ENCODE assay signal across 1 cellular context in the genomic region with DNA sequence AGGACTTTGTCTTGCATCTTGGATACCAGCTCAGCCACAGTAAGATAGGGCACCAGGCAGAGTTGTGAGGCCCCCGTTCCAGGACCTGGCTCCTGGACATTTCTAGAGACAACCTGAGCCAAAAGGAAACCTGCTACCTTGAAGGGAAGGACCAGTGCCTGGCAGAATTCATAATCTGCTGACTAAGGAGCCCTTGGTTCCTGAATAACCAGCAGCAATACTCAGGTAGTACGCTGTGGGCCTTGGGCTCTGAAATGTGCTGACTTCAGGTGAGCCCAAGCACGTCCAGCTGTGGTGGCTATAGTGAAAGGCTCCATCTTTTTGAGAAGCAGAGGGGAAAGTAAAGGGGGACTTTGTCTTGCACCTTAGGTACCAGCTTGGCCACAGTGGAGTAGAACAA.
TF ChIP-seq lines count a peak whose summit lies in the region.

No MANE protein-coding gene starts in this region.

TF ChIP-seq in H1, 55 proteins besides CTCF, POLR2A, EP300 and RAD21:
- TF ChIP-seq SUZ12 (IDR thresholded peaks at IDR 0.05; ENCODE audit: low read length) (no peak), HDAC2 (IDR thresholded peaks at IDR 0.05; ENCODE audit: borderline replicate concordance in 1 of 2, low read depth in 2 of 2, low read length in 2 of 2) (no peak), CBX8 (IDR thresholded peaks at IDR 0.05; ENCODE audit: borderline replicate concordance, low read depth, low read length) (no peak), GABPA (IDR thresholded peaks at IDR 0.05; ENCODE audit: borderline replicate concordance, insufficient read depth, low read length) (no peak), HDAC6 (IDR thresholded peaks at IDR 0.05; ENCODE audit: low read depth, low read length) (no peak), KDM1A (IDR thresholded peaks at IDR 0.05; ENCODE audit: borderline replicate concordance, low read length) (no peak), POLR2AphosphoS5 (IDR thresholded peaks at IDR 0.05; ENCODE audit: low read depth, low read length) (no peak), CBX5 (IDR thresholded peaks at IDR 0.05; ENCODE audit: low read depth, low read length) (no peak), NRF1 (IDR thresholded peaks at IDR 0.05; ENCODE audit: low read depth, low read length) (no peak), GTF2F1 (IDR thresholded peaks at IDR 0.05; ENCODE audit: borderline replicate concordance, low read depth, low read length) (no peak), RNF2 (IDR thresholded peaks at IDR 0.05; ENCODE audit: borderline replicate concordance, low read depth, low read length, missing control alignments, poor library complexity, severe bottlenecking) (no peak), BCL11A (IDR thresholded peaks at IDR 0.05; ENCODE audit: low read depth in 2 of 2, low read length in 2 of 2) (no peak), ZNF274 (IDR thresholded peaks at IDR 0.05; ENCODE audit: borderline replicate concordance, extremely low read depth, low read length) (no peak)
- TF ChIP-seq, protein P1, sequence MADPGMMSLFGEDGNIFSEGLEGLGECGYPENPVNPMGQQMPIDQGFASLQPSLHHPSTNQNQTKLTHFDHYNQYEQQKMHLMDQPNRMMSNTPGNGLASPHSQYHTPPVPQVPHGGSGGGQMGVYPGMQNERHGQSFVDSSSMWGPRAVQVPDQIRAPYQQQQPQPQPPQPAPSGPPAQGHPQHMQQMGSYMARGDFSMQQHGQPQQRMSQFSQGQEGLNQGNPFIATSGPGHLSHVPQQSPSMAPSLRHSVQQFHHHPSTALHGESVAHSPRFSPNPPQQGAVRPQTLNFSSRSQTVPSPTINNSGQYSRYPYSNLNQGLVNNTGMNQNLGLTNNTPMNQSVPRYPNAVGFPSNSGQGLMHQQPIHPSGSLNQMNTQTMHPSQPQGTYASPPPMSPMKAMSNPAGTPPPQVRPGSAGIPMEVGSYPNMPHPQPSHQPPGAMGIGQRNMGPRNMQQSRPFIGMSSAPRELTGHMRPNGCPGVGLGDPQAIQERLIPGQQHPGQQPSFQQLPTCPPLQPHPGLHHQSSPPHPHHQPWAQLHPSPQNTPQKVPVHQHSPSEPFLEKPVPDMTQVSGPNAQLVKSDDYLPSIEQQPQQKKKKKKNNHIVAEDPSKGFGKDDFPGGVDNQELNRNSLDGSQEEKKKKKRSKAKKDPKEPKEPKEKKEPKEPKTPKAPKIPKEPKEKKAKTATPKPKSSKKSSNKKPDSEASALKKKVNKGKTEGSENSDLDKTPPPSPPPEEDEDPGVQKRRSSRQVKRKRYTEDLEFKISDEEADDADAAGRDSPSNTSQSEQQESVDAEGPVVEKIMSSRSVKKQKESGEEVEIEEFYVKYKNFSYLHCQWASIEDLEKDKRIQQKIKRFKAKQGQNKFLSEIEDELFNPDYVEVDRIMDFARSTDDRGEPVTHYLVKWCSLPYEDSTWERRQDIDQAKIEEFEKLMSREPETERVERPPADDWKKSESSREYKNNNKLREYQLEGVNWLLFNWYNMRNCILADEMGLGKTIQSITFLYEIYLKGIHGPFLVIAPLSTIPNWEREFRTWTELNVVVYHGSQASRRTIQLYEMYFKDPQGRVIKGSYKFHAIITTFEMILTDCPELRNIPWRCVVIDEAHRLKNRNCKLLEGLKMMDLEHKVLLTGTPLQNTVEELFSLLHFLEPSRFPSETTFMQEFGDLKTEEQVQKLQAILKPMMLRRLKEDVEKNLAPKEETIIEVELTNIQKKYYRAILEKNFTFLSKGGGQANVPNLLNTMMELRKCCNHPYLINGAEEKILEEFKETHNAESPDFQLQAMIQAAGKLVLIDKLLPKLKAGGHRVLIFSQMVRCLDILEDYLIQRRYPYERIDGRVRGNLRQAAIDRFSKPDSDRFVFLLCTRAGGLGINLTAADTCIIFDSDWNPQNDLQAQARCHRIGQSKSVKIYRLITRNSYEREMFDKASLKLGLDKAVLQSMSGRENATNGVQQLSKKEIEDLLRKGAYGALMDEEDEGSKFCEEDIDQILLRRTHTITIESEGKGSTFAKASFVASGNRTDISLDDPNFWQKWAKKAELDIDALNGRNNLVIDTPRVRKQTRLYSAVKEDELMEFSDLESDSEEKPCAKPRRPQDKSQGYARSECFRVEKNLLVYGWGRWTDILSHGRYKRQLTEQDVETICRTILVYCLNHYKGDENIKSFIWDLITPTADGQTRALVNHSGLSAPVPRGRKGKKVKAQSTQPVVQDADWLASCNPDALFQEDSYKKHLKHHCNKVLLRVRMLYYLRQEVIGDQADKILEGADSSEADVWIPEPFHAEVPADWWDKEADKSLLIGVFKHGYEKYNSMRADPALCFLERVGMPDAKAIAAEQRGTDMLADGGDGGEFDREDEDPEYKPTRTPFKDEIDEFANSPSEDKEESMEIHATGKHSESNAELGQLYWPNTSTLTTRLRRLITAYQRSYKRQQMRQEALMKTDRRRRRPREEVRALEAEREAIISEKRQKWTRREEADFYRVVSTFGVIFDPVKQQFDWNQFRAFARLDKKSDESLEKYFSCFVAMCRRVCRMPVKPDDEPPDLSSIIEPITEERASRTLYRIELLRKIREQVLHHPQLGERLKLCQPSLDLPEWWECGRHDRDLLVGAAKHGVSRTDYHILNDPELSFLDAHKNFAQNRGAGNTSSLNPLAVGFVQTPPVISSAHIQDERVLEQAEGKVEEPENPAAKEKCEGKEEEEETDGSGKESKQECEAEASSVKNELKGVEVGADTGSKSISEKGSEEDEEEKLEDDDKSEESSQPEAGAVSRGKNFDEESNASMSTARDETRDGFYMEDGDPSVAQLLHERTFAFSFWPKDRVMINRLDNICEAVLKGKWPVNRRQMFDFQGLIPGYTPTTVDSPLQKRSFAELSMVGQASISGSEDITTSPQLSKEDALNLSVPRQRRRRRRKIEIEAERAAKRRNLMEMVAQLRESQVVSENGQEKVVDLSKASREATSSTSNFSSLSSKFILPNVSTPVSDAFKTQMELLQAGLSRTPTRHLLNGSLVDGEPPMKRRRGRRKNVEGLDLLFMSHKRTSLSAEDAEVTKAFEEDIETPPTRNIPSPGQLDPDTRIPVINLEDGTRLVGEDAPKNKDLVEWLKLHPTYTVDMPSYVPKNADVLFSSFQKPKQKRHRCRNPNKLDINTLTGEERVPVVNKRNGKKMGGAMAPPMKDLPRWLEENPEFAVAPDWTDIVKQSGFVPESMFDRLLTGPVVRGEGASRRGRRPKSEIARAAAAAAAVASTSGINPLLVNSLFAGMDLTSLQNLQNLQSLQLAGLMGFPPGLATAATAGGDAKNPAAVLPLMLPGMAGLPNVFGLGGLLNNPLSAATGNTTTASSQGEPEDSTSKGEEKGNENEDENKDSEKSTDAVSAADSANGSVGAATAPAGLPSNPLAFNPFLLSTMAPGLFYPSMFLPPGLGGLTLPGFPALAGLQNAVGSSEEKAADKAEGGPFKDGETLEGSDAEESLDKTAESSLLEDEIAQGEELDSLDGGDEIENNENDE (IDR thresholded peaks at IDR 0.05; ENCODE audit: insufficient replicate concordance, low read length): no peak
- TF ChIP-seq, protein P2, sequence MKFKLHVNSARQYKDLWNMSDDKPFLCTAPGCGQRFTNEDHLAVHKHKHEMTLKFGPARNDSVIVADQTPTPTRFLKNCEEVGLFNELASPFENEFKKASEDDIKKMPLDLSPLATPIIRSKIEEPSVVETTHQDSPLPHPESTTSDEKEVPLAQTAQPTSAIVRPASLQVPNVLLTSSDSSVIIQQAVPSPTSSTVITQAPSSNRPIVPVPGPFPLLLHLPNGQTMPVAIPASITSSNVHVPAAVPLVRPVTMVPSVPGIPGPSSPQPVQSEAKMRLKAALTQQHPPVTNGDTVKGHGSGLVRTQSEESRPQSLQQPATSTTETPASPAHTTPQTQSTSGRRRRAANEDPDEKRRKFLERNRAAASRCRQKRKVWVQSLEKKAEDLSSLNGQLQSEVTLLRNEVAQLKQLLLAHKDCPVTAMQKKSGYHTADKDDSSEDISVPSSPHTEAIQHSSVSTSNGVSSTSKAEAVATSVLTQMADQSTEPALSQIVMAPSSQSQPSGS (IDR thresholded peaks at IDR 0.05; ENCODE audit: low read length): no peak
